19 cellular contexts compared by ENCODE assay signal in genomic region chr1:160552425-160552824, GRCh38. TPM values are rescaled to one million over a fixed set of nuclear protein-coding genes. Genes with fewer than 3 reads are reported as not detected.
DNase-seq lines count a peak whose midpoint lies in the region; ATAC-seq, FAIRE-seq and TF ChIP-seq lines count a peak whose summit lies in the region.
"Had no signal": no experiment of that assay in that cellular context is flagged by ENCODE, and none has a peak within 500 bp of the region (broad histone marks: within the 10 kb centered on the region; RNA-seq: fewer than 3 reads in every experiment).

No MANE protein-coding gene starts in this region.

- H2AFZ ChIP-seq in K562 (ENCODE audit: low read depth, low read length): no peak overlapping the region; the same call in 1 of the 2 replicates
- no peak overlapping the region for H2AFZ ChIP-seq in mammary epithelial cell (ENCODE audit: low read depth, low read length)

- in situ Hi-C loops in K562 (cut with MboI): no loop called here
- in situ Hi-C loops in mammary epithelial cell (cut with MboI; ENCODE audit: low sequenced_read_pairs in 2 of 2): no loop called here

- intact Hi-C loops in K562 (cut with micrococcal nuclease): no loop called here
- intact Hi-C loops in mammary epithelial cell (cut with micrococcal nuclease): no loop called here

- H3K36me3 ChIP-seq in K562 (ENCODE audit: control insufficient read depth, insufficient read depth, low read length): no peaks in the 10 kb centered on the region
- H3K36me3 ChIP-seq in mammary epithelial cell (ENCODE audit: insufficient read depth, low read length): no peaks in the 10 kb centered on the region
- H3K36me3 ChIP-seq: Peyer's patch had no signal

- TF ChIP-seq EP300 in K562 (IDR thresholded peaks at IDR 0.05; ENCODE audit: low read length): no peak

- no peaks in the 10 kb centered on the region for H4K20me1 ChIP-seq in K562 (replicated peaks; ENCODE audit: control insufficient read depth, insufficient read depth, low read length)
- no peaks in the 10 kb centered on the region for H4K20me1 ChIP-seq in mammary epithelial cell (ENCODE audit: insufficient read depth, low read length)

- H3K36me3 Mint-ChIP-seq in activated naive CD8-positive, alpha-beta T cell: peaks cover 28% of the 10 kb centered on the region
- peaks cover 42% of the 10 kb centered on the region for H3K36me3 Mint-ChIP-seq in activated naive CD8-positive, alpha-beta T cell treated with anti-CD3 and anti-CD28 coated beads for 36 hours
- H3K36me3 Mint-ChIP-seq in stimulated activated memory B cell treated with anti-CD40 and anti-IgM and Interleukin-4, amounts not matched to agents 10 μg/mL and 1 μg/mL and 100 μg/mL, for 72 hours: peaks cover 57% of the 10 kb centered on the region

- H3K27ac Mint-ChIP-seq in activated naive CD8-positive, alpha-beta T cell: peak overlapping the region; percentile 25
- H3K27ac Mint-ChIP-seq in activated naive CD8-positive, alpha-beta T cell treated with anti-CD3 and anti-CD28 coated beads for 36 hours: no peak overlapping the region
- H3K27ac Mint-ChIP-seq in stimulated activated memory B cell treated with anti-CD40 and anti-IgM and Interleukin-4, amounts not matched to agents 10 μg/mL and 1 μg/mL and 100 μg/mL, for 72 hours: peak overlapping the region; percentile 83

- 82% methylated on average over 2 of the region's 2 CpGs for WGBS in K562 (ENCODE audit: insufficient coverage, low coverage, missing lambda C conversion rate)
- 75% methylated on average over 2 of the region's 2 CpGs for WGBS in mammary epithelial cell (ENCODE audit: low coverage, missing lambda C conversion rate)

- no peak for DNase-seq in activated naive CD8-positive, alpha-beta T cell treated with anti-CD3 and anti-CD28 coated beads for 36 hours
- DNase-seq in GM12891 (ENCODE audit: insufficient read length, low spot score) (no peak), K562 (ENCODE audit: extremely low read depth in 1 of 4, low spot score in 3 of 4) (no peak), mammary epithelial cell (no peak), DMS53 treated with DMSO at 0.1 percent for 48 hours (lab: John Stamatoyannopoulos, UW; ENCODE audit: unreplicated experiment) (no peak)
- DNase-seq: GDM1, H7, NCI-H1048, NCI-H146, NCI-H2081 treated with DMSO at 0.1 percent for 48 hours, NCI-H2227 treated with DMSO at 0.1 percent for 48 hours, NCI-H524 treated with DMSO at 0.1 percent for 48 hours, Peyer's patch had no signal

- no peaks in the 10 kb centered on the region for H3K9me1 ChIP-seq in K562 (ENCODE audit: control insufficient read depth, insufficient read depth, low read length)

- H3K9ac ChIP-seq in K562 (ENCODE audit: insufficient read depth in 1 of 2, low read depth in 2 of 2, low read length in 2 of 2): no peak overlapping the region
- H3K9ac ChIP-seq in mammary epithelial cell (ENCODE audit: insufficient read depth, low read length): no peak overlapping the region

- TF ChIP-seq POLR2A in GM12891 (IDR thresholded peaks at IDR 0.05; ENCODE audit: low read depth, low read length): no peak
- TF ChIP-seq POLR2A in K562 (conservative IDR thresholded peaks at IDR 0.05): no peak

- no peak for ATAC-seq in K562
- no peak for ATAC-seq in stimulated activated memory B cell treated with anti-CD40 and anti-IgM and Interleukin-4, amounts not matched to agents 10 μg/mL and 1 μg/mL and 100 μg/mL, for 72 hours
- no peak for ATAC-seq in HG02884 (IDR thresholded peaks at IDR 0.05; ENCODE audit: unreplicated experiment)
- ATAC-seq: Right ventricle myocardium inferior had no signal

- no peak for TF ChIP-seq RAD21 in K562 (CRISPR knock-in tag; conservative IDR thresholded peaks at IDR 0.05 in 1 of 2, IDR thresholded peaks at IDR 0.05 in 1 of 2)

- H3K9me3 Mint-ChIP-seq in activated naive CD8-positive, alpha-beta T cell (ENCODE audit: low read depth): no peaks in the 10 kb centered on the region
- no peaks in the 10 kb centered on the region for H3K9me3 Mint-ChIP-seq in activated naive CD8-positive, alpha-beta T cell treated with anti-CD3 and anti-CD28 coated beads for 36 hours
- H3K9me3 Mint-ChIP-seq in stimulated activated memory B cell treated with anti-CD40 and anti-IgM and Interleukin-4, amounts not matched to agents 10 μg/mL and 1 μg/mL and 100 μg/mL, for 72 hours: peaks cover 3% of the 10 kb centered on the region
- H3K9me3 Mint-ChIP-seq: CD14-positive monocyte had no signal

- H3K27ac ChIP-seq in K562 (ENCODE audit: extremely low read depth, low read depth, low read length) (no peak overlapping the region), mammary epithelial cell (ENCODE audit: insufficient read depth, low read depth, low read length) (no peak overlapping the region)
- H3K27ac ChIP-seq: Peyer's patch had no signal

- no peak overlapping the region for H3K4me2 ChIP-seq in K562 (ENCODE audit: insufficient read depth, low read length)
- no peak overlapping the region for H3K4me2 ChIP-seq in mammary epithelial cell (ENCODE audit: insufficient read depth, low read depth, low read length)

- H3K79me2 ChIP-seq in K562 (ENCODE audit: control insufficient read depth, insufficient read depth, low read length): no peaks in the 10 kb centered on the region
- no peaks in the 10 kb centered on the region for H3K79me2 ChIP-seq in mammary epithelial cell (ENCODE audit: insufficient read depth, low read length)

- BruUV-seq in K562 (replicated peaks; lab: Mats Ljungman, UMichigan): no TSS peak
- no TSS peak for BruUV-seq in mammary epithelial cell (replicated peaks; lab: Mats Ljungman, UMichigan)

- peaks cover 28% of the 10 kb centered on the region for H3K4me1 Mint-ChIP-seq in activated naive CD8-positive, alpha-beta T cell (ENCODE audit: low read depth)
- peaks cover 26% of the 10 kb centered on the region for H3K4me1 Mint-ChIP-seq in activated naive CD8-positive, alpha-beta T cell treated with anti-CD3 and anti-CD28 coated beads for 36 hours
- H3K4me1 Mint-ChIP-seq in stimulated activated memory B cell treated with anti-CD40 and anti-IgM and Interleukin-4, amounts not matched to agents 10 μg/mL and 1 μg/mL and 100 μg/mL, for 72 hours: peaks cover 66% of the 10 kb centered on the region

- H3K4me3 Mint-ChIP-seq in activated naive CD8-positive, alpha-beta T cell: no peak overlapping the region
- no peak overlapping the region for H3K4me3 Mint-ChIP-seq in activated naive CD8-positive, alpha-beta T cell treated with anti-CD3 and anti-CD28 coated beads for 36 hours
- H3K4me3 Mint-ChIP-seq in stimulated activated memory B cell treated with anti-CD40 and anti-IgM and Interleukin-4, amounts not matched to agents 10 μg/mL and 1 μg/mL and 100 μg/mL, for 72 hours: no peak overlapping the region
- H3K4me3 Mint-ChIP-seq: CD14-positive monocyte had no signal

- no peaks in the 10 kb centered on the region for H3K9me3 ChIP-seq in K562 (replicated peaks; ENCODE audit: control insufficient read depth, insufficient read depth, low read depth, low read length)
- H3K9me3 ChIP-seq in mammary epithelial cell (replicated peaks; ENCODE audit: insufficient read depth, low read length): no peaks in the 10 kb centered on the region
- H3K9me3 ChIP-seq: Peyer's patch had no signal

- CTCF ChIA-PET in K562 (lab: Yijun Ruan, JAX; ENCODE audit: low intra/inter-chr PET ratio) (no interaction called here), mammary epithelial cell (lab: Charles Lee; ENCODE audit: low non-redundant PET) (interaction anchor here (0.7 kb wide), 1 partner anchor 393 kb away, joined by 4 read pairs; no protein-coding TSS in a partner anchor)

- H3K27me3 Mint-ChIP-seq in activated naive CD8-positive, alpha-beta T cell: no peaks in the 10 kb centered on the region
- H3K27me3 Mint-ChIP-seq in activated naive CD8-positive, alpha-beta T cell treated with anti-CD3 and anti-CD28 coated beads for 36 hours: no peaks in the 10 kb centered on the region
- no peaks in the 10 kb centered on the region for H3K27me3 Mint-ChIP-seq in stimulated activated memory B cell treated with anti-CD40 and anti-IgM and Interleukin-4, amounts not matched to agents 10 μg/mL and 1 μg/mL and 100 μg/mL, for 72 hours

- peaks cover 22 to 43% of the 10 kb centered on the region in 2 experiments for H3K4me1 ChIP-seq in K562 (replicated peaks in 1 of 2; ENCODE audit: control insufficient read depth in 2 of 2, insufficient read depth in 2 of 2, low read length in 2 of 2)
- H3K4me1 ChIP-seq in mammary epithelial cell (ENCODE audit: insufficient read depth, low read length): no peaks in the 10 kb centered on the region

- dilution Hi-C loops in mammary epithelial cell (cut with HindIII; ENCODE audit: low sequenced_read_pairs): no loop called here

- H3K4me3 ChIP-seq in K562: no peak overlapping the region
- no peak overlapping the region for H3K4me3 ChIP-seq in mammary epithelial cell (replicated peaks in 1 of 3; ENCODE audit: insufficient read depth in 1 of 3, low read depth in 2 of 3, low read length in 3 of 3)
- H3K4me3 ChIP-seq: Peyer's patch had no signal

- FAIRE-seq in GM12891 (lab: Jason Lieb, UNC) (peak; percentile 43), K562 (lab: Jason Lieb, UNC) (no peak)

- H3K27me3 ChIP-seq in K562 (ENCODE audit: control insufficient read depth in 2 of 2, insufficient read depth in 2 of 2, low read length in 2 of 2): no peaks in the 10 kb centered on the region
- H3K27me3 ChIP-seq in mammary epithelial cell (ENCODE audit: insufficient read depth, low read length): no peaks in the 10 kb centered on the region
- H3K27me3 ChIP-seq: Peyer's patch had no signal

- POLR2A ChIA-PET in K562 (lab: Yijun Ruan, JAX): no interaction called here

- no peak for TF ChIP-seq CTCF in K562 (IDR thresholded peaks at IDR 0.05 in 2 of 3, conservative IDR thresholded peaks at IDR 0.05 in 1 of 3; ENCODE audit: insufficient read depth in 2 of 3, low read depth in 1 of 3, low read length in 3 of 3)
- no peak for TF ChIP-seq CTCF in mammary epithelial cell (conservative IDR thresholded peaks at IDR 0.05 in 1 of 2, IDR thresholded peaks at IDR 0.05 in 1 of 2; ENCODE audit: extremely low read depth in 1 of 2, insufficient read depth in 1 of 2, low read depth in 1 of 2, low read length in 2 of 2)

RNA-seq across cellular contexts. Expression of gene CD84, which starts 26.9 kb away (rescaled TPM):
- total RNA-seq in activated naive CD8-positive, alpha-beta T cell treated with anti-CD3 and anti-CD28 coated beads for 36 hours: 10 to 100 TPM; 13.5 to 13.7 TPM
- 14.9 TPM for polyA plus RNA-seq in GM12891 (2012; ENCODE audit: low read depth, missing spikeins)
- total RNA-seq in K562 (2011; cell fraction: chromatin; rRNA removed; ENCODE audit: low replicate concordance): 3.9 and 4.7 TPM in 2 replicates
- 1.5 and 2.4 TPM in 2 replicates for total RNA-seq in K562 (2011; cell fraction: nucleolus; rRNA removed)
- total RNA-seq in K562 (2011; cell fraction: nucleoplasm; rRNA removed): 2.9 and 3.3 TPM in 2 replicates
- total RNA-seq in K562 (2014; rRNA removed): 0.82 and 1.4 TPM in 2 replicates
- 2.2 and 2.5 TPM in 2 replicates for total RNA-seq in K562 (2014; rRNA removed; fragmentation: Illumina TruSeq; extraction: Trizol)
- total RNA-seq in K562 (2015; rRNA removed; fragmentation: Illumina TruSeq; extraction: Trizol): 6.8 TPM in 2 replicates
- total RNA-seq in K562 (2021): 1.9 and 2.5 TPM in 2 replicates
- 2.0 and 7.3 TPM in 2 replicates for polyA plus RNA-seq in K562 (2011; rRNA removed)
- 0.37 and 4.0 TPM in 2 replicates for polyA plus RNA-seq in K562 (2011; cell fraction: cytosol; rRNA removed)
- polyA plus RNA-seq in K562 (2011; cell fraction: nucleus; rRNA removed): 2.0 and 6.2 TPM in 2 replicates
- polyA plus RNA-seq in K562 (2012): 3.1 and 5.8 TPM in 2 replicates
- 3.1 and 3.5 TPM in 2 replicates for polyA plus RNA-seq in K562 (2014; fragmentation: Illumina TruSeq; extraction: Trizol)
- polyA plus RNA-seq in K562 (2014; fragmentation: Nextera tagmentation; extraction: Ambion mirVana): 1 to 10 TPM; 1.0 to 1.5 TPM
- polyA plus RNA-seq in K562 (2014; rRNA removed): 1.6 and 1.8 TPM in 2 replicates
- 3.3 and 12.3 TPM in 2 replicates for polyA minus RNA-seq in K562 (2011; rRNA and poly(A)+ RNA removed)
- 0.48 and 1.8 TPM in 2 replicates for polyA minus RNA-seq in K562 (2011; cell fraction: cytosol; rRNA and poly(A)+ RNA removed)
- 0.94 and 7.8 TPM in 2 replicates for polyA minus RNA-seq in K562 (2011; cell fraction: nucleus; rRNA and poly(A)+ RNA removed)
- total RNA-seq in mammary epithelial cell: not detected
- not detected for polyA plus RNA-seq in mammary epithelial cell
- polyA minus RNA-seq in mammary epithelial cell: not detected
- total RNA-seq: H7, MCF 10A had no signal

RNA-seq across cellular contexts. Expression of gene SLAMF6, which starts 29.4 kb away (rescaled TPM):
- total RNA-seq in activated naive CD8-positive, alpha-beta T cell treated with anti-CD3 and anti-CD28 coated beads for 36 hours: 10 to 100 TPM; 46.8 to 48.1 TPM
- polyA plus RNA-seq in GM12891 (2012; ENCODE audit: low read depth, missing spikeins): 36.4 TPM
- 0.33 and 0.60 TPM in 2 replicates for total RNA-seq in K562 (2011; cell fraction: chromatin; rRNA removed; ENCODE audit: low replicate concordance)
- total RNA-seq in K562 (2011; cell fraction: nucleolus; rRNA removed): 0.66 and 0.67 TPM in 2 replicates
- total RNA-seq in K562 (2011; cell fraction: nucleoplasm; rRNA removed): 1.1 and 1.5 TPM in 2 replicates
- total RNA-seq in K562 (2014; rRNA removed) (0.94 and 1.1 TPM in 2 replicates), K562 (2014; rRNA removed; fragmentation: Illumina TruSeq; extraction: Trizol) (1.8 and 2.0 TPM in 2 replicates), K562 (2015; rRNA removed; fragmentation: Illumina TruSeq; extraction: Trizol) (3.9 and 4.8 TPM in 2 replicates), K562 (2021) (0.87 and 1.0 TPM in 2 replicates), mammary epithelial cell (not detected)
- polyA plus RNA-seq in K562 (2011; rRNA removed) (0.70 and 0.77 TPM in 2 replicates), K562 (2014; fragmentation: Illumina TruSeq; extraction: Trizol) (2.0 and 2.9 TPM in 2 replicates), K562 (2014; fragmentation: Nextera tagmentation; extraction: Ambion mirVana) (1 to 10 TPM in 1 of 2 experiments, under 1 TPM in 1; 0.56 to 1.7 TPM), K562 (2014; rRNA removed) (0.90 and 1.6 TPM in 2 replicates), mammary epithelial cell (not detected)
- 0.43 and 0.80 TPM in 2 replicates for polyA plus RNA-seq in K562 (2011; cell fraction: cytosol; rRNA removed)
- 0.27 and 0.38 TPM in 2 replicates for polyA plus RNA-seq in K562 (2011; cell fraction: nucleus; rRNA removed)
- polyA plus RNA-seq in K562 (2012): 3.0 and 10.1 TPM in 2 replicates
- polyA minus RNA-seq in K562 (2011; rRNA and poly(A)+ RNA removed): 0.84 and 1.5 TPM in 2 replicates
- polyA minus RNA-seq in K562 (2011; cell fraction: cytosol; rRNA and poly(A)+ RNA removed): 0.73 TPM in 1 of 2 replicates, not detected in the other
- polyA minus RNA-seq in K562 (2011; cell fraction: nucleus; rRNA and poly(A)+ RNA removed): 0.22 and 0.27 TPM in 2 replicates
- not detected for polyA minus RNA-seq in mammary epithelial cell
- total RNA-seq: H7, MCF 10A had no signal

Comparison
In these comparisons a context has a peak if more than half of its experiments do, and no peak if none do; other contexts are left out.
1. RNA of gene SLAMF6, which starts 29.4 kb away (total RNA-seq): 46.8 to 48.1 TPM in activated naive CD8-positive, alpha-beta T cell treated with anti-CD3 and anti-CD28 coated beads for 36 hours; 0.33 to 4.8 TPM in K562 and not detected in mammary epithelial cell; every median in the first group is over 4 times any median in the second.